Comparison of ENCODE assay signal across 10 cellular contexts in the genomic region with DNA sequence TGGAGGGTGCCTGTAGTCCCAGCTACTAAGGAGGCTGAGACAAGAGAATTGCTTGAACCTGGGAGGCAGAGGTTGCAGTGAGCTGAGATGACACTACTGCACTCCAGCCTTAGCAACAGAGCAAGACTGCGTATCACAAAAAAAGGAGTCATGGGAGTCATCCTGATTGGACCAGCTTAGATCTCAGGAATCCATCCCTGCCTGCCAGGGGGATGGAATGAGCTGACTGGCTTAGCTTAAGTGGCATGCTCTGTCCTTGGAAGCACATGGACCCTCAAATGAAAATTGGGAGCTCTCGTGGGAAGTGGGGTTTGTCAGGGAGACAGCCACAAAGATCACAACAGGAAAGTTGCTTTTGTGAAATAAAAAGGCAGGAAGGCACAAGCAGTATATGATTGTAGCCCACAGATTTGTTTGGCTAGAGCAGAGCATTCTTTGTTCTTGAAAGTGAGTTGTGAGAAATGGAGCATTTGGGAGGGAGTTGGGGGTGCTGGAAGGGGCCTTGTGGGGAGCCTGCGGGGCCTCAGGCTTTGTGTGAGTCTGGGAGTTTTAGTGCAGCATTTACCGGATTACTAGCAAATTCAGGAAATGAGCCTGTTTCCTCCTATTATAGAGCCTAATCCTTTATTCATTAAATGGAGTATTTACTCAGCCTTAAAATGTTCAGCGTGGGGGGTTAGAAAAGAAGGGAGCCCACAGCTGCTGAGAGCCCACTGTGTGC. TPM values are rescaled to one million over a fixed set of nuclear protein-coding genes. Genes with fewer than 3 reads are reported as not detected.
A peak's percentile ranks its signal among the peaks of the same experiment; 100 is the strongest.
DNase-seq lines count a peak whose midpoint lies in the region; ATAC-seq and TF ChIP-seq lines count a peak whose summit lies in the region.
"Had no signal": no experiment of that assay in that cellular context is flagged by ENCODE, and none has a peak within 500 bp of the region (broad histone marks: within the 10 kb centered on the region; RNA-seq: fewer than 3 reads in every experiment).

No MANE protein-coding gene starts in this region.

- intact Hi-C loops in esophagus squamous epithelium (cut with DNase I) = no loop called here

- CTCF ChIA-PET in CD8-positive, alpha-beta memory T cell (lab: Charles Lee) = no interaction called here
- CTCF ChIA-PET in WTC11 (lab: Charles Lee) = no interaction called here

- ATAC-seq in WTC11 = no peak

- H3K9ac ChIP-seq in neural progenitor cell = no peak overlapping the region

- peaks cover 18% of the 10 kb centered on the region for H3K4me1 ChIP-seq in CD8-positive, alpha-beta memory T cell (ENCODE audit: insufficient read depth, low read length)
- H3K4me1 ChIP-seq in esophagus squamous epithelium (peaks cover 5 to 63% (median 27%) of the 10 kb centered on the region in 3 donors), neural progenitor cell (peaks cover 5% of the 10 kb centered on the region)

- no peaks in the 10 kb centered on the region for H3K36me3 ChIP-seq in CD8-positive, alpha-beta memory T cell (ENCODE audit: insufficient read depth, low read length)
- H3K36me3 ChIP-seq in esophagus squamous epithelium (peaks cover 3 to 61% (median 4%) of the 10 kb centered on the region in 3 donors), neural progenitor cell (no peaks in the 10 kb centered on the region)

- no peaks in the 10 kb centered on the region for H3K9me3 Mint-ChIP-seq in CD8-positive, alpha-beta memory T cell
- H3K9me3 Mint-ChIP-seq in WTC11 = no peaks in the 10 kb centered on the region
- H3K9me3 Mint-ChIP-seq in neural progenitor cell = no peaks in the 10 kb centered on the region

- no peaks in the 10 kb centered on the region for H3K27me3 ChIP-seq in CD8-positive, alpha-beta memory T cell (ENCODE audit: insufficient read depth, low read length, poor library complexity, severe bottlenecking)
- H3K27me3 ChIP-seq in esophagus squamous epithelium (no peaks in the 10 kb centered on the region), neural progenitor cell (no peaks in the 10 kb centered on the region)

- no peak overlapping the region for H3K4me3 ChIP-seq in CD8-positive, alpha-beta memory T cell (ENCODE audit: low read length)
- H3K4me3 ChIP-seq in esophagus squamous epithelium (no peak overlapping the region), neural progenitor cell (no peak overlapping the region)

- TF ChIP-seq CTCF in WTC11 (IDR thresholded peaks at IDR 0.05) (no peak), esophagus squamous epithelium (IDR thresholded peaks at IDR 0.05) (no peak), neural progenitor cell (IDR thresholded peaks at IDR 0.05) (no peak)

- no peak overlapping the region for H3K27ac ChIP-seq in CD8-positive, alpha-beta memory T cell (ENCODE audit: low read depth, low read length)
- H3K27ac ChIP-seq in esophagus squamous epithelium (peak overlapping the region in 3 of 4 donors; percentile 40 to 67 (median 46)), neural progenitor cell (no peak overlapping the region)

- no peaks in the 10 kb centered on the region for H4K20me1 ChIP-seq in neural progenitor cell (ENCODE audit: low read depth)

- no peaks in the 10 kb centered on the region for H3K79me2 ChIP-seq in neural progenitor cell (ENCODE audit: low read depth)

- no peak overlapping the region for H3K4me3 Mint-ChIP-seq in CD8-positive, alpha-beta memory T cell
- H3K4me3 Mint-ChIP-seq in WTC11 (no peak overlapping the region), neural progenitor cell (no peak overlapping the region)

- no peaks in the 10 kb centered on the region for H3K27me3 Mint-ChIP-seq in CD8-positive, alpha-beta memory T cell
- H3K27me3 Mint-ChIP-seq in WTC11 (ENCODE audit: low read depth) (no peaks in the 10 kb centered on the region), neural progenitor cell (ENCODE audit: insufficient read depth, low read depth) (no peaks in the 10 kb centered on the region)

- POLR2A ChIA-PET in CD8-positive, alpha-beta memory T cell (lab: Charles Lee) = no interaction called here
- POLR2A ChIA-PET in WTC11 (lab: Charles Lee) = no interaction called here

- H3F3A ChIP-seq in neural progenitor cell (ENCODE audit: low read depth) = no peaks in the 10 kb centered on the region

- DNase-seq in CD8-positive, alpha-beta memory T cell = no peak
- DNase-seq in WTC11 (ENCODE audit: low spot score) = no peak
- no peak for DNase-seq in esophagus squamous epithelium (lab: John Stamatoyannopoulos, UW)
- peak; percentile 27 for DNase-seq in neural progenitor cell (ENCODE audit: low spot score)
- DNase-seq in NCI-H2171 (lab: John Stamatoyannopoulos, UW) = no peak
- no peak for DNase-seq in NCI-H510A (lab: John Stamatoyannopoulos, UW)
- DNase-seq in germinal center (ENCODE audit: low spot score) = no peak
- no peak for DNase-seq in hypothalamus (lab: John Stamatoyannopoulos, UW)
- DNase-seq: cortex of kidney, DMS53 had no signal

- H3K4me1 Mint-ChIP-seq in CD8-positive, alpha-beta memory T cell = peaks cover 43 to 56% (median 53%) of the 10 kb centered on the region in 3 donors
- H3K4me1 Mint-ChIP-seq in WTC11 (peaks cover 11% of the 10 kb centered on the region), neural progenitor cell (peaks cover 7% of the 10 kb centered on the region)

- no peak overlapping the region for H3K4me2 ChIP-seq in neural progenitor cell

- 56 to 66% methylated on average over 4 to 5 of the region's 5 CpGs for WGBS in esophagus squamous epithelium, 2 donors

- no peak overlapping the region for H2AFZ ChIP-seq in neural progenitor cell (replicated peaks)

- H3K36me3 Mint-ChIP-seq in CD8-positive, alpha-beta memory T cell = peaks cover 0 to 66% (median 7%) of the 10 kb centered on the region in 3 donors
- H3K36me3 Mint-ChIP-seq in WTC11 (peaks cover 7% of the 10 kb centered on the region; the same call in 1 of the 2 replicates), neural progenitor cell (peaks cover 3% of the 10 kb centered on the region)

- peak overlapping the region; percentile 15 to 89 (median 64) for H3K27ac Mint-ChIP-seq in CD8-positive, alpha-beta memory T cell
- H3K27ac Mint-ChIP-seq in WTC11 (0 out of 2 replicates have a peak overlapping the region, but pooled peaks have one; percentile 13), neural progenitor cell (no peak overlapping the region)

- no peaks in the 10 kb centered on the region for H3K9me3 ChIP-seq in CD8-positive, alpha-beta memory T cell (ENCODE audit: low read length)
- H3K9me3 ChIP-seq in esophagus squamous epithelium (no peaks in the 10 kb centered on the region), neural progenitor cell (ENCODE audit: low read depth) (no peaks in the 10 kb centered on the region)

- no peak for TF ChIP-seq POLR2A in esophagus squamous epithelium (IDR thresholded peaks at IDR 0.05)

TF ChIP-seq in WTC11, 78 proteins besides CTCF, POLR2A, EP300 and RAD21 (continues in another document):
- TF ChIP-seq, protein P1, sequence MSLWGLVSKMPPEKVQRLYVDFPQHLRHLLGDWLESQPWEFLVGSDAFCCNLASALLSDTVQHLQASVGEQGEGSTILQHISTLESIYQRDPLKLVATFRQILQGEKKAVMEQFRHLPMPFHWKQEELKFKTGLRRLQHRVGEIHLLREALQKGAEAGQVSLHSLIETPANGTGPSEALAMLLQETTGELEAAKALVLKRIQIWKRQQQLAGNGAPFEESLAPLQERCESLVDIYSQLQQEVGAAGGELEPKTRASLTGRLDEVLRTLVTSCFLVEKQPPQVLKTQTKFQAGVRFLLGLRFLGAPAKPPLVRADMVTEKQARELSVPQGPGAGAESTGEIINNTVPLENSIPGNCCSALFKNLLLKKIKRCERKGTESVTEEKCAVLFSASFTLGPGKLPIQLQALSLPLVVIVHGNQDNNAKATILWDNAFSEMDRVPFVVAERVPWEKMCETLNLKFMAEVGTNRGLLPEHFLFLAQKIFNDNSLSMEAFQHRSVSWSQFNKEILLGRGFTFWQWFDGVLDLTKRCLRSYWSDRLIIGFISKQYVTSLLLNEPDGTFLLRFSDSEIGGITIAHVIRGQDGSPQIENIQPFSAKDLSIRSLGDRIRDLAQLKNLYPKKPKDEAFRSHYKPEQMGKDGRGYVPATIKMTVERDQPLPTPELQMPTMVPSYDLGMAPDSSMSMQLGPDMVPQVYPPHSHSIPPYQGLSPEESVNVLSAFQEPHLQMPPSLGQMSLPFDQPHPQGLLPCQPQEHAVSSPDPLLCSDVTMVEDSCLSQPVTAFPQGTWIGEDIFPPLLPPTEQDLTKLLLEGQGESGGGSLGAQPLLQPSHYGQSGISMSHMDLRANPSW (CRISPR knock-in tag; conservative IDR thresholded peaks at IDR 0.05; ENCODE audit: low read depth) = no peak
- TF ChIP-seq ZBTB21 (CRISPR knock-in tag; IDR thresholded peaks at IDR 0.05; ENCODE audit: borderline replicate concordance) = no peak
- TF ChIP-seq, protein P2, sequence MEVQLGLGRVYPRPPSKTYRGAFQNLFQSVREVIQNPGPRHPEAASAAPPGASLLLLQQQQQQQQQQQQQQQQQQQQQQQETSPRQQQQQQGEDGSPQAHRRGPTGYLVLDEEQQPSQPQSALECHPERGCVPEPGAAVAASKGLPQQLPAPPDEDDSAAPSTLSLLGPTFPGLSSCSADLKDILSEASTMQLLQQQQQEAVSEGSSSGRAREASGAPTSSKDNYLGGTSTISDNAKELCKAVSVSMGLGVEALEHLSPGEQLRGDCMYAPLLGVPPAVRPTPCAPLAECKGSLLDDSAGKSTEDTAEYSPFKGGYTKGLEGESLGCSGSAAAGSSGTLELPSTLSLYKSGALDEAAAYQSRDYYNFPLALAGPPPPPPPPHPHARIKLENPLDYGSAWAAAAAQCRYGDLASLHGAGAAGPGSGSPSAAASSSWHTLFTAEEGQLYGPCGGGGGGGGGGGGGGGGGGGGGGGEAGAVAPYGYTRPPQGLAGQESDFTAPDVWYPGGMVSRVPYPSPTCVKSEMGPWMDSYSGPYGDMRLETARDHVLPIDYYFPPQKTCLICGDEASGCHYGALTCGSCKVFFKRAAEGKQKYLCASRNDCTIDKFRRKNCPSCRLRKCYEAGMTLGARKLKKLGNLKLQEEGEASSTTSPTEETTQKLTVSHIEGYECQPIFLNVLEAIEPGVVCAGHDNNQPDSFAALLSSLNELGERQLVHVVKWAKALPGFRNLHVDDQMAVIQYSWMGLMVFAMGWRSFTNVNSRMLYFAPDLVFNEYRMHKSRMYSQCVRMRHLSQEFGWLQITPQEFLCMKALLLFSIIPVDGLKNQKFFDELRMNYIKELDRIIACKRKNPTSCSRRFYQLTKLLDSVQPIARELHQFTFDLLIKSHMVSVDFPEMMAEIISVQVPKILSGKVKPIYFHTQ (CRISPR knock-in tag; IDR thresholded peaks at IDR 0.05) = no peak
- TF ChIP-seq OVOL2 (CRISPR knock-in tag; IDR thresholded peaks at IDR 0.05; ENCODE audit: borderline replicate concordance) = no peak
- TF ChIP-seq ZNF219 (CRISPR knock-in tag; IDR thresholded peaks at IDR 0.05; ENCODE audit: borderline replicate concordance) = no peak
- no peak for TF ChIP-seq ZNF121 (CRISPR knock-in tag; IDR thresholded peaks at IDR 0.05)

RNA-seq across cellular contexts. Expression of a gene that starts 30.7 kb away (rescaled TPM):
- 10 to 100 TPM; 45.3 to 48.7 TPM for total RNA-seq in CD8-positive, alpha-beta memory T cell
- 55.5 TPM for polyA plus RNA-seq in CD8-positive, alpha-beta memory T cell
- total RNA-seq in WTC11 (2021) (35.4 to 38.7 TPM (median 36.9 TPM) in 3 replicates), esophagus squamous epithelium (10 to 100 TPM; 32.6 to 51.3 (median 38.9) TPM), neural progenitor cell (ENCODE audit: low replicate concordance) (17.0 and 47.2 TPM in 2 replicates)

Comparison
In these comparisons a context has a peak if more than half of its experiments do, and no peak if none do; other contexts are left out.
1. H3K27ac ChIP-seq: peak in esophagus squamous epithelium (3 of 4); none in CD8-positive, alpha-beta memory T cell (single experiment) and neural progenitor cell (single experiment).